8 cellular contexts compared by ENCODE assay signal in the genomic region with DNA sequence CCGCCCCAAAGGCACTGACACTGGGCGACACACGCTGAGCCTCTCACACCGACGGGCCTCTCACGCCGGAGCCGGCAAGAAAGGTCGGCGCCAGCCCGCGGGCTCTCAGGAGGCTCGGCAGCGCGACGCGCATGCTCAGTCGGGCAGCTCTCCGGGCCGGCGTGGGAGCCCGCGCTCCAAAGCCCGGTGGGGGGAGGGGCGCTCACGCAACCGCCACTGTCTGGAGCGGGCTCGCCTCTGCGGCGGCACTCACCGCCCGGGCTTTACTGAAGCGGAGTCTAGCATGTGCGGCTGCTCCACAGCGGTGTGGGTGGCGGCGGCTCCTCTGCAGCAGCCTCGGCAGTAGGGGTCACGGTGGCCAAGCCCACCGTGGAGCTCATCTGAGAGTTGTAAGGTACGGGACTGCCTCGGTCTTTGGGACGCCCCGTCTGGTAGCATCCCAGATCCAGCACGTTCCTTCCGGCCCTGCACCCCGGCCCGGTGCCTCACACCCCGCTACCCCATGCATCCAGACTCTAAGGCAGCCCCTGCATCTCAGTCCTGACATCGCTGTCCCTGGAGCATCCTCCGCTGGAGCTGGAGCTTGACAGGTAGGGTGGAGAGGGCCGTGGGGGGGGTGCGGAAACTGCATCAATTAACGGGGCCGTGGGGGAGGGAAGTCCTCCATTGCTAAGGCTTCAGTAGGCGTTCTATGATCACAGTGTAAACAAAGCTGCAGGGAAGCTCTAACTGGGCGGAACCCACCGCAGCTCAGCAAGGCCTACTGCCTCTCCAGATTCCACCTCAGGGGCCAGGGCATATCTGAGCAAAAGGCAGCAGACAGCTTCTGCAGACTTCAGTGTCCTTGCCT. TPM values are rescaled to one million over a fixed set of nuclear protein-coding genes. Genes with fewer than 3 reads are reported as not detected.
A peak's percentile ranks its signal among the peaks of the same experiment; 100 is the strongest.
DNase-seq lines count a peak whose midpoint lies in the region; ATAC-seq and TF ChIP-seq lines count a peak whose summit lies in the region.
"Not testable (repeated sequence)": the region's sequence is repeated elsewhere in the genome, so short reads cannot be mapped to it uniquely, and the experiment has no call there.

No MANE protein-coding gene starts in this region.

- not testable (repeated sequence) for H3K27me3 ChIP-seq in CD8-positive, alpha-beta T cell (ENCODE audit: insufficient read depth, low read length); HUES48 (ENCODE audit: control insufficient read depth, insufficient read depth, low read length); naive thymus-derived CD4-positive, alpha-beta T cell (ENCODE audit: control insufficient read depth in 2 of 2, insufficient read depth in 2 of 2, low read length in 2 of 2)

- POLR2A ChIA-PET in CD8-positive, alpha-beta T cell (lab: Charles Lee): not testable (repeated sequence)
- POLR2A ChIA-PET in naive thymus-derived CD4-positive, alpha-beta T cell (lab: Charles Lee): interaction anchor here (0.6 to 1.3 kb wide), 4 partner anchors 53 to 375 kb away, joined by 3 to 4 read pairs (median 3); partner anchors contain the start of genes CIDEB, DCAF11, DHRS4 and NRL

- H3K4me1 Mint-ChIP-seq in CD8-positive, alpha-beta T cell (ENCODE audit: low read depth): peaks cover 42% of the 10 kb centered on the region
- peaks cover 9 to 45% (median 38%) of the 10 kb centered on the region in 7 donors for H3K4me1 Mint-ChIP-seq in naive thymus-derived CD4-positive, alpha-beta T cell

- DNase-seq in CD8-positive, alpha-beta T cell: peak in 6 of 7 experiments; percentile 56 to 83 (median 68)
- peak; percentile 31 for DNase-seq in RPMI7951 (ENCODE audit: low read depth)
- peak; percentile 55 for DNase-seq in activated T-helper 1 cell treated with Interleukin-2 at 50 U/mL for 16 hours (ENCODE audit: low read depth)
- peak; percentile 48 to 85 (median 76) for DNase-seq in naive thymus-derived CD4-positive, alpha-beta T cell
- DNase-seq in stimulated activated CD8-positive, alpha-beta memory T cell treated with anti-CD3 and anti-CD28 coated beads, Interleukin-15, amount 100 ng/mL, for 4 hours (ENCODE audit: low read depth in 2 of 2): peak; percentile 30 to 45

- H3K9me3 ChIP-seq in CD8-positive, alpha-beta T cell (ENCODE audit: low read length); HUES48 (ENCODE audit: control insufficient read depth, insufficient read depth, low read length); naive thymus-derived CD4-positive, alpha-beta T cell (ENCODE audit: control insufficient read depth in 2 of 3, low read length in 3 of 3): not testable (repeated sequence)

- not testable (repeated sequence) for H3K27me3 Mint-ChIP-seq in CD8-positive, alpha-beta T cell (ENCODE audit: low read depth); naive thymus-derived CD4-positive, alpha-beta T cell

- not testable (repeated sequence) for H3K4me1 ChIP-seq in CD8-positive, alpha-beta T cell (ENCODE audit: insufficient read depth, low read length); HUES48 (ENCODE audit: control insufficient read depth, insufficient read depth, low read length); naive thymus-derived CD4-positive, alpha-beta T cell (ENCODE audit: control insufficient read depth in 2 of 2, insufficient read depth in 2 of 2, low read length in 2 of 2)

- H3K4me3 ChIP-seq in CD8-positive, alpha-beta T cell (ENCODE audit: low read depth, low read length): peak overlapping the region; percentile 46
- H3K4me3 ChIP-seq in HUES48 (ENCODE audit: low read depth, low read length): peak overlapping the region; percentile 40
- peak overlapping the region; percentile 48 for H3K4me3 ChIP-seq in naive thymus-derived CD4-positive, alpha-beta T cell (ENCODE audit: low read length)

- peak overlapping the region; percentile 81 for H3K4me3 Mint-ChIP-seq in CD8-positive, alpha-beta T cell
- H3K4me3 Mint-ChIP-seq in naive thymus-derived CD4-positive, alpha-beta T cell: peak overlapping the region; percentile 46 to 96 (median 87)

- not testable (repeated sequence) for TF ChIP-seq CTCF in CD8-positive, alpha-beta T cell (IDR thresholded peaks at IDR 0.05)

- not testable (repeated sequence) for H3K9me3 Mint-ChIP-seq in CD8-positive, alpha-beta T cell; naive thymus-derived CD4-positive, alpha-beta T cell

- ATAC-seq in CD8-positive, alpha-beta T cell: peak; percentile 80
- ATAC-seq in GM21515 (IDR thresholded peaks at IDR 0.05; ENCODE audit: unreplicated experiment): peak; percentile 88
- ATAC-seq in esophagus mucosa: peak; percentile 93
- ATAC-seq in naive thymus-derived CD4-positive, alpha-beta T cell: peak; percentile 90

- H3K9ac ChIP-seq in HUES48 (ENCODE audit: low read depth, low read length): not testable (repeated sequence)

- peak overlapping the region; percentile 84 for H3K27ac Mint-ChIP-seq in CD8-positive, alpha-beta T cell
- H3K27ac Mint-ChIP-seq in naive thymus-derived CD4-positive, alpha-beta T cell: peak overlapping the region in 8 of 9 donors; percentile 76 to 97 (median 90)

- CTCF ChIA-PET in CD8-positive, alpha-beta T cell (lab: Charles Lee): interaction anchor here (1.3 to 1.5 kb wide), 2 partner anchors 53 to 85 kb away, joined by 3 to 6 read pairs; partner anchors contain the start of gene DHRS4
- CTCF ChIA-PET in naive thymus-derived CD4-positive, alpha-beta T cell (lab: Charles Lee): interaction anchor here (1.1 to 1.8 kb wide), 2 partner anchors 102 to 305 kb away, joined by 3 to 5 read pairs; no protein-coding TSS in a partner anchor

- not testable (repeated sequence) for H3K36me3 Mint-ChIP-seq in CD8-positive, alpha-beta T cell; naive thymus-derived CD4-positive, alpha-beta T cell

- H3K27ac ChIP-seq in CD8-positive, alpha-beta T cell (ENCODE audit: low read depth, low read length): peak overlapping the region; percentile 40
- not testable (repeated sequence) for H3K27ac ChIP-seq in HUES48 (ENCODE audit: low read depth, low read length)
- H3K27ac ChIP-seq in naive thymus-derived CD4-positive, alpha-beta T cell (ENCODE audit: low read depth, low read length): peak overlapping the region; percentile 70

- not testable (repeated sequence) for H3K36me3 ChIP-seq in CD8-positive, alpha-beta T cell (ENCODE audit: insufficient read depth, low read length); HUES48 (ENCODE audit: control insufficient read depth, insufficient read depth, low read length); naive thymus-derived CD4-positive, alpha-beta T cell (ENCODE audit: control insufficient read depth in 2 of 3, insufficient read depth in 3 of 3, low read length in 3 of 3)

- intact Hi-C loops in CD8-positive, alpha-beta T cell (cut with DNase I, micrococcal nuclease): loop anchor here in 1 of 2 experiments (2.0 to 5.0 kb wide), 2 partner anchors 55 to 154 kb away; partner anchors contain the start of genes DHRS4 and IRF9
- intact Hi-C loops in naive thymus-derived CD4-positive, alpha-beta T cell (cut with micrococcal nuclease): loop anchor here in 1 of 2 donors (5.0 to 10.0 kb wide), 2 partner anchors 52 to 540 kb away; partner anchors contain the start of genes DHRS4 and NGDN

RNA-seq across cellular contexts. Expression of gene DHRS4L2, which starts 18.4 kb away (rescaled TPM):
- 1 to 10 TPM; 7.6 to 8.1 TPM for total RNA-seq in CD8-positive, alpha-beta T cell
- 15.9 and 16.5 TPM in 2 replicates for total RNA-seq in RPMI7951 (2014; rRNA removed; shearing (Covaris generic))
- total RNA-seq in esophagus mucosa: 28.8 TPM
- total RNA-seq in naive thymus-derived CD4-positive, alpha-beta T cell: 10 to 100 TPM; 11.0 to 25.7 (median 16.8) TPM
- 10 to 100 TPM; 11.7 to 21.0 TPM for polyA plus RNA-seq in naive thymus-derived CD4-positive, alpha-beta T cell

RNA-seq across cellular contexts. Expression of gene CARMIL3, which starts 44.7 kb away (rescaled TPM):
- total RNA-seq in CD8-positive, alpha-beta T cell: under 1 TPM; 0.14 to 0.19 TPM
- under 0.01 and 0.12 TPM in 2 replicates for total RNA-seq in RPMI7951 (2014; rRNA removed; shearing (Covaris generic))
- total RNA-seq in esophagus mucosa: 0.48 TPM
- 1 to 10 TPM in 2 of 5 experiments, under 1 TPM in 3; 0.08 to 1.7 (median 0.27) TPM for total RNA-seq in naive thymus-derived CD4-positive, alpha-beta T cell
- polyA plus RNA-seq in naive thymus-derived CD4-positive, alpha-beta T cell: not detected

RNA-seq across cellular contexts. Expression of gene DHRS4, which starts 53.5 kb away (rescaled TPM):
- 1 to 10 TPM; 6.8 to 7.1 TPM for total RNA-seq in CD8-positive, alpha-beta T cell
- 25.1 and 48.0 TPM in 2 replicates for total RNA-seq in RPMI7951 (2014; rRNA removed; shearing (Covaris generic))
- 22.2 TPM for total RNA-seq in esophagus mucosa
- 10 to 100 TPM in 4 of 5 experiments, 1 to 10 TPM in 1; 7.8 to 19.9 (median 17.5) TPM for total RNA-seq in naive thymus-derived CD4-positive, alpha-beta T cell
- polyA plus RNA-seq in naive thymus-derived CD4-positive, alpha-beta T cell: 10 to 100 TPM; 30.1 to 31.8 TPM
